In genomic region chr1:36239941-36240637, GRCh38 we compare ENCODE assay signal across 1 cellular context.
A peak's percentile ranks its signal among the peaks of the same experiment; 100 is the strongest.
TF ChIP-seq lines count a peak whose summit lies in the region.

No MANE protein-coding gene starts in this region.

TF ChIP-seq in HepG2, 621 proteins besides CTCF, POLR2A, EP300 and RAD21 (continued from another document and continues in another):
- TF ChIP-seq FOXO4 (CRISPR knock-in tag; conservative IDR thresholded peaks at IDR 0.05), result no peak
- no peak for TF ChIP-seq ZBTB49 (CRISPR knock-in tag; IDR thresholded peaks at IDR 0.05; ENCODE audit: borderline replicate concordance)
- TF ChIP-seq ZFP90 (CRISPR knock-in tag; IDR thresholded peaks at IDR 0.05; ENCODE audit: borderline replicate concordance), result no peak; the same call in 1 of the 2 replicates
- no peak for TF ChIP-seq HMGA1 (CRISPR knock-in tag; conservative IDR thresholded peaks at IDR 0.05)
- no peak for TF ChIP-seq CEBPZ (IDR thresholded peaks at IDR 0.05; ENCODE audit: low read length)
- peak; percentile 36; the same call in 1 of the 2 replicates for TF ChIP-seq ZKSCAN8 (CRISPR knock-in tag; IDR thresholded peaks at IDR 0.05; ENCODE audit: borderline replicate concordance)
- no peak for TF ChIP-seq E2F5 (CRISPR knock-in tag; conservative IDR thresholded peaks at IDR 0.05)
- no peak for TF ChIP-seq TCF7L2 (IDR thresholded peaks at IDR 0.05; ENCODE audit: low read depth, low read length)
- no peak for TF ChIP-seq ZNF800 (CRISPR knock-in tag; IDR thresholded peaks at IDR 0.05)
- TF ChIP-seq PPARG (CRISPR knock-in tag; conservative IDR thresholded peaks at IDR 0.05), result peak; percentile 96
- TF ChIP-seq MAFF (IDR thresholded peaks at IDR 0.05; ENCODE audit: low read depth, low read length), result peak; percentile 64
- peak; percentile 74 for TF ChIP-seq ZNF503 (CRISPR knock-in tag; IDR thresholded peaks at IDR 0.05)
- no peak for TF ChIP-seq HES4 (CRISPR knock-in tag; IDR thresholded peaks at IDR 0.05; ENCODE audit: borderline replicate concordance)
- TF ChIP-seq SAP130 (CRISPR knock-in tag; IDR thresholded peaks at IDR 0.05; ENCODE audit: low read depth), result peak; percentile 81
- peak; percentile 70; the same call in 1 of the 2 replicates for TF ChIP-seq GMEB1 (CRISPR knock-in tag; IDR thresholded peaks at IDR 0.05; ENCODE audit: borderline replicate concordance)
- no peak for TF ChIP-seq MTF1 (CRISPR knock-in tag; IDR thresholded peaks at IDR 0.05)
- TF ChIP-seq ZBTB7B (CRISPR knock-in tag; IDR thresholded peaks at IDR 0.05), result no peak; the same call in 1 of the 2 replicates
- peak; percentile 55; the same call in 1 of the 2 replicates for TF ChIP-seq KDM1A (CRISPR knock-in tag; IDR thresholded peaks at IDR 0.05)
- TF ChIP-seq DDIT3 (CRISPR knock-in tag; IDR thresholded peaks at IDR 0.05), result no peak
- TF ChIP-seq ZBTB38 (CRISPR knock-in tag; IDR thresholded peaks at IDR 0.05), result no peak
- peak; percentile 29; the same call in 1 of the 2 replicates for TF ChIP-seq HINFP (CRISPR knock-in tag; IDR thresholded peaks at IDR 0.05; ENCODE audit: low read depth)
- TF ChIP-seq TBP (CRISPR knock-in tag; IDR thresholded peaks at IDR 0.05), result no peak
- peak; percentile 71 for TF ChIP-seq FOSL2 (CRISPR knock-in tag; IDR thresholded peaks at IDR 0.05)
- TF ChIP-seq ZSCAN30 (CRISPR knock-in tag; IDR thresholded peaks at IDR 0.05), result no peak
- TF ChIP-seq ZBTB40 (IDR thresholded peaks at IDR 0.05), result no peak
- TF ChIP-seq ZBTB40 (CRISPR knock-in tag; IDR thresholded peaks at IDR 0.05), result no peak
